Comparison of ENCODE assay signal across 13 cellular contexts in the genomic region with DNA sequence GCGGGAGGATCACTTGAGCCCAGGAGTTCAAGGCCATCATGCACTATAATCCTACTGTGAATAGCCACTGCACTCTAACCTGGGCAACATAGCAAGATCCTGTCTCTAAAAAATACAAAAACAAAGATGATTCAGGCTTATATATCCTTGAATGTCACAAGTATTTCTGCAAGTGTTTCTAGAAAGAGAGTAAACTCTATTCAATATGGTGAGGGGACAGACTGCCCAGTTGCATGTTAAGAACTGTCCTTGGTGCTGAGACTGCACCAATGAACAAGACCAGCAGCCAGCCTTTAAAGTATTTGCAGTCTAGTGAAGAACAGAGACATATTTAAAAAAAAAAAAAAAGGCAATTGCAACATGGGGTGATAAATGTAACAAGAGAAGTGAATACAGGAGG. TPM values are rescaled to one million over a fixed set of nuclear protein-coding genes. Genes with fewer than 3 reads are reported as not detected.
DNase-seq lines count a peak whose midpoint lies in the region; ATAC-seq, FAIRE-seq and TF ChIP-seq lines count a peak whose summit lies in the region.
"Had no signal": no experiment of that assay in that cellular context is flagged by ENCODE, and none has a peak within 500 bp of the region (broad histone marks: within the 10 kb centered on the region; RNA-seq: fewer than 3 reads in every experiment).

No MANE protein-coding gene starts in this region.

- no peak overlapping the region for H3K18ac ChIP-seq in H9 (ENCODE audit: insufficient read length, low read depth, low read length)

- H2AFZ ChIP-seq in Karpas-422 (ENCODE audit: low read length) (no peak overlapping the region), GM12878 (ENCODE audit: control insufficient read depth, low read depth, low read length) (no peak overlapping the region), H9 (ENCODE audit: low read length) (no peak overlapping the region)

- no peaks in the 10 kb centered on the region for H3K23me2 ChIP-seq in H9 (ENCODE audit: insufficient read length, low read depth, low read length, poor library complexity, severe bottlenecking)

- H3K4me1 ChIP-seq in Karpas-422 (ENCODE audit: low read length) (no peaks in the 10 kb centered on the region), GM12878 (ENCODE audit: control insufficient read depth, insufficient read depth, low read length) (no peaks in the 10 kb centered on the region), H9 (ENCODE audit: insufficient read depth, low read length) (no peaks in the 10 kb centered on the region; the same call in 1 of the 2 replicates)

- H3K4me3 Mint-ChIP-seq in H9, result no peak overlapping the region
- H3K4me3 Mint-ChIP-seq: stimulated activated naive CD8-positive, alpha-beta T cell treated with anti-CD3 and anti-CD28 coated beads, Interleukin-15, Interleukin-2, amounts not matched to agents 100 ng/mL and 50 ng/mL, for 24 hours had no signal

- TF ChIP-seq CTCF in GM12878 (IDR thresholded peaks at IDR 0.05 in 2 of 3, conservative IDR thresholded peaks at IDR 0.05 in 1 of 3; ENCODE audit: control insufficient read depth in 2 of 3, extremely low read depth in 1 of 3, insufficient read depth in 1 of 3, low read depth in 3 of 3, low read length in 3 of 3) (no peak), H9 (conservative IDR thresholded peaks at IDR 0.05) (no peak)

- H3K9me2 ChIP-seq in Karpas-422 (replicated peaks; ENCODE audit: insufficient read depth, low read length), result no peaks in the 10 kb centered on the region

- TF ChIP-seq RAD21 in GM12878 (IDR thresholded peaks at IDR 0.05; ENCODE audit: insufficient read depth, low read depth, low read length), result no peak

- H4K8ac ChIP-seq in H9 (replicated peaks; ENCODE audit: insufficient read length, low read depth, low read length), result no peak overlapping the region

- SMC1A ChIA-PET in GM12878 (lab: Charles Lee; ENCODE audit: uncharacterized antibody, unreplicated experiment), result no interaction called here

- H3K36me3 ChIP-seq in Karpas-422 (ENCODE audit: insufficient read depth, low read length) (no peaks in the 10 kb centered on the region), GM12878 (ENCODE audit: control insufficient read depth in 2 of 2, insufficient read depth in 2 of 2, low read length in 1 of 2) (no peaks in the 10 kb centered on the region)

- H3K79me2 ChIP-seq in Karpas-422 (ENCODE audit: low read length) (no peaks in the 10 kb centered on the region), GM12878 (ENCODE audit: control insufficient read depth, insufficient read depth, low read length) (no peaks in the 10 kb centered on the region), H9 (ENCODE audit: insufficient read depth, low read length) (no peaks in the 10 kb centered on the region)

- H3K56ac ChIP-seq in H9 (ENCODE audit: insufficient read length, low read depth, low read length), result no peak overlapping the region

- RAD21 ChIA-PET in GM12878 (lab: Charles Lee; ENCODE audit: unreplicated experiment), result no interaction called here

- intact Hi-C loops in GM12878 (cut with micrococcal nuclease; ENCODE audit: unreplicated experiment), result no loop called here

- H3K9me3 ChIP-seq in Karpas-422 (ENCODE audit: low read length) (no peaks in the 10 kb centered on the region), GM12878 (replicated peaks; ENCODE audit: control insufficient read depth, insufficient read depth, low read length) (no peaks in the 10 kb centered on the region), H9 (ENCODE audit: control insufficient read depth, low read depth, low read length) (no peaks in the 10 kb centered on the region)
- H3K9me3 ChIP-seq: body of pancreas had no signal

- CTCF ChIA-PET in GM12878 (lab: Yijun Ruan, JAX), result no interaction called here

- H4K5ac ChIP-seq in H9 (ENCODE audit: insufficient read length, low read depth, low read length), result no peak overlapping the region

- H2AK5ac ChIP-seq in H9 (ENCODE audit: insufficient read length, low read length), result no peak overlapping the region

- peaks cover 0 to 3% of the 10 kb centered on the region in 2 experiments; a peak in 2 of 4 replicates for H3K4me1 Mint-ChIP-seq in H9
- H3K4me1 Mint-ChIP-seq: naive B cell had no signal

- no peak overlapping the region for H2BK12ac ChIP-seq in H9 (ENCODE audit: insufficient read length, low read depth, low read length)

- H3K79me1 ChIP-seq in H9 (ENCODE audit: insufficient read depth, low read depth, low read length, poor library complexity, severe bottlenecking), result no peaks in the 10 kb centered on the region

- TF ChIP-seq POLR2A in GM12878 (IDR thresholded peaks at IDR 0.05; ENCODE audit: low read depth, low read length), result no peak

- BruUV-seq in GM12878 (replicated peaks; lab: Mats Ljungman, UMichigan), result no TSS peak

- H3K27me3 ChIP-seq in Karpas-422 (ENCODE audit: low read length) (no peaks in the 10 kb centered on the region), GM12878 (replicated peaks in 1 of 2; ENCODE audit: control insufficient read depth in 2 of 2, insufficient read depth in 2 of 2, low read length in 1 of 2) (no peaks in the 10 kb centered on the region), H9 (ENCODE audit: insufficient read depth, low read length) (no peaks in the 10 kb centered on the region)
- H3K27me3 ChIP-seq: body of pancreas had no signal

- H3T11ph ChIP-seq in H9 (ENCODE audit: low read length), result no peak overlapping the region

- H3K27ac ChIP-seq in Karpas-422 (ENCODE audit: low read length) (no peak overlapping the region), GM12878 (ENCODE audit: control insufficient read depth, insufficient read depth) (no peak overlapping the region), H9 (ENCODE audit: insufficient read length, low read depth, low read length) (no peak overlapping the region)
- H3K27ac ChIP-seq: body of pancreas had no signal

- H3K4me3 ChIP-seq in Karpas-422 (ENCODE audit: low read length), result no peak overlapping the region
- H3K4me3 ChIP-seq in GM12878, result no peak overlapping the region
- H3K4me3 ChIP-seq: body of pancreas had no signal

- FAIRE-seq in GM12878 (lab: Jason Lieb, UNC), result no peak

- peaks cover 16 to 18% of the 10 kb centered on the region in 2 experiments for H3K9me3 Mint-ChIP-seq in H9
- H3K9me3 Mint-ChIP-seq: stimulated activated naive CD8-positive, alpha-beta T cell treated with anti-CD3 and anti-CD28 coated beads, Interleukin-15, Interleukin-2, amounts not matched to agents 100 ng/mL and 50 ng/mL, for 24 hours had no signal

- DNase-seq in EH (ENCODE audit: low read depth) (peak; percentile 63), Karpas-422 (peak; percentile 62), GM12878 (ENCODE audit: low read depth, low spot score) (no peak), kidney tubule cell (ENCODE audit: low spot score) (peak; percentile 22), SK-N-DZ (ENCODE audit: low spot score) (no peak), NCI-H2196 (lab: John Stamatoyannopoulos, UW; ENCODE audit: unreplicated experiment) (no peak), H9 (no peak)
- DNase-seq: activated CD8-positive, alpha-beta memory T cell treated with anti-CD3 and anti-CD28 coated beads, Interleukin-2, amount 50 U/mL, for 48 hours; Calu3; naive B cell had no signal

- H3K9ac ChIP-seq in Karpas-422 (ENCODE audit: low read length) (no peak overlapping the region), GM12878 (ENCODE audit: control insufficient read depth, insufficient read depth, low read length) (no peak overlapping the region), H9 (ENCODE audit: extremely low read depth, insufficient read length, low read length) (no peak overlapping the region)

- H3K36me3 Mint-ChIP-seq in H9 (ENCODE audit: insufficient read depth in 1 of 3, low read depth in 3 of 3), result peaks cover 0 to 3% (median 0%) of the 10 kb centered on the region in 3 experiments; a peak in 1 of 7 replicates

- no peak overlapping the region for H2BK120ac ChIP-seq in H9 (ENCODE audit: low read depth, low read length, poor library complexity, severe bottlenecking)

- H3K4me2 ChIP-seq in Karpas-422 (ENCODE audit: low read depth, low read length, poor library complexity, severe bottlenecking) (no peak overlapping the region), GM12878 (ENCODE audit: control insufficient read depth, insufficient read depth) (no peak overlapping the region), H9 (ENCODE audit: insufficient read depth, insufficient read length, low read length) (no peak overlapping the region)

- H3K27ac Mint-ChIP-seq in H9, result no peak overlapping the region
- H3K27ac Mint-ChIP-seq: stimulated activated naive CD8-positive, alpha-beta T cell treated with anti-CD3 and anti-CD28 coated beads, Interleukin-15, Interleukin-2, amounts not matched to agents 100 ng/mL and 50 ng/mL, for 24 hours had no signal

- no peaks in the 10 kb centered on the region; the same call in 1 of the 2 replicates for H3K27me3 Mint-ChIP-seq in H9 (ENCODE audit: low read depth)

- POLR2A ChIA-PET in GM12878 (lab: Charles Lee), result interaction anchor here (0.7 kb wide), 1 partner anchor 1296 kb away, joined by 4 read pairs; no protein-coding TSS in a partner anchor

- no peak overlapping the region for H2BK15ac ChIP-seq in H9 (ENCODE audit: low read depth, low read length)

- H3K23ac ChIP-seq in H9 (ENCODE audit: insufficient read length, low read depth, low read length), result no peak overlapping the region

- no peak overlapping the region for H2BK20ac ChIP-seq in H9 (ENCODE audit: low read depth, low read length, poor library complexity, severe bottlenecking)

- TF ChIP-seq EP300 in GM12878 (IDR thresholded peaks at IDR 0.05; ENCODE audit: borderline replicate concordance in 1 of 2, control insufficient read depth in 1 of 2, low read depth in 2 of 2, low read length in 2 of 2), result no peak

- H4K91ac ChIP-seq in H9 (ENCODE audit: insufficient read length, low read depth, low read length), result no peak overlapping the region

- no peak overlapping the region for H3K4ac ChIP-seq in H9 (ENCODE audit: low read depth, low read length)

- ATAC-seq in GM12878 (no peak), HG02610 (IDR thresholded peaks at IDR 0.05; ENCODE audit: unreplicated experiment) (no peak)
- ATAC-seq: body of pancreas had no signal

- no peak overlapping the region for H3K14ac ChIP-seq in H9 (ENCODE audit: insufficient read depth, low read length)

- H2BK5ac ChIP-seq in H9 (ENCODE audit: insufficient read length, low read length), result no peak overlapping the region

- H4K20me1 ChIP-seq in Karpas-422 (ENCODE audit: insufficient read depth, low read depth, low read length), result no peaks in the 10 kb centered on the region
- no peaks in the 10 kb centered on the region for H4K20me1 ChIP-seq in GM12878 (ENCODE audit: control insufficient read depth, insufficient read depth)
- H4K20me1 ChIP-seq in H9 (ENCODE audit: control insufficient read depth, insufficient read depth, insufficient read length), result no peaks in the 10 kb centered on the region

- in situ Hi-C loops in GM12878 (cut with MboI), result no loop called here

- WGBS in GM12878 (ENCODE audit: insufficient coverage, insufficient replicate concordance, low lambda C conversion rate, missing lambda C conversion rate), result 24% methylated on average over 1 of the region's 1 CpG
- no CpG with 5 or more reads among the region's 1 CpG for WGBS in H9 (ENCODE audit: extremely low coverage, insufficient read length, low lambda C conversion rate)

RNA-seq across cellular contexts. Expression of a gene that starts 16.4 kb away (rescaled TPM):
- not detected in 2 replicates for total RNA-seq in Karpas-422 (2014; rRNA removed; shearing (Covaris generic); ENCODE audit: low replicate concordance)
- total RNA-seq in GM12878 (2013; cell fraction: nucleolus; rRNA removed), result not detected in 2 replicates
- not detected in 2 replicates for total RNA-seq in GM12878 (2014; rRNA removed)
- total RNA-seq in GM12878 (2014; rRNA removed; fragmentation: Illumina TruSeq; extraction: Trizol), result not detected in 2 replicates
- total RNA-seq in GM12878 (2021), result not detected in 2 replicates
- polyA plus RNA-seq in GM12878 (2011; ENCODE audit: low read depth), result not detected
- not detected in 2 replicates for polyA plus RNA-seq in GM12878 (2011; rRNA removed)
- polyA plus RNA-seq in GM12878 (2011; cell fraction: cytosol; rRNA removed), result not detected in 2 replicates
- polyA plus RNA-seq in GM12878 (2011; cell fraction: nucleus; rRNA removed), result not detected in 2 replicates
- polyA plus RNA-seq in GM12878 (2012), result not detected in 2 replicates
- not detected in 2 replicates for polyA plus RNA-seq in GM12878 (2014; fragmentation: Illumina TruSeq; extraction: Trizol)
- not detected for polyA plus RNA-seq in GM12878 (2014; fragmentation: Nextera tagmentation; extraction: Ambion mirVana)
- polyA plus RNA-seq in GM12878 (2014; rRNA removed), result 0.05 TPM in 1 of 2 replicates, not detected in the other
- polyA plus RNA-seq in GM12878 (2016; fragmentation: Nextera tagmentation; extraction: Ambion mirVana), result not detected
- not detected in 2 replicates for polyA minus RNA-seq in GM12878 (2011; rRNA and poly(A)+ RNA removed)
- polyA minus RNA-seq in GM12878 (2011; cell fraction: cytosol; rRNA and poly(A)+ RNA removed), result not detected in 2 replicates
- polyA minus RNA-seq in GM12878 (2011; cell fraction: nucleus; rRNA and poly(A)+ RNA removed), result not detected in 2 replicates
- not detected in 2 replicates for polyA plus RNA-seq in SK-N-DZ (2014; cell fraction: cytosol; rRNA removed)
- not detected in 2 replicates for polyA plus RNA-seq in SK-N-DZ (2014; cell fraction: nucleus; rRNA removed)
- not detected in 2 replicates for total RNA-seq in H9 (2021)
- total RNA-seq: body of pancreas, Calu3 had no signal

RNA-seq across cellular contexts. Expression of a gene that starts 21.3 kb away (rescaled TPM):
- 48.2 and 84.6 TPM in 2 replicates for total RNA-seq in Karpas-422 (2014; rRNA removed; shearing (Covaris generic); ENCODE audit: low replicate concordance)
- total RNA-seq in GM12878 (2013; cell fraction: nucleolus; rRNA removed), result 131 and 133 TPM in 2 replicates
- 19.2 and 26.0 TPM in 2 replicates for total RNA-seq in GM12878 (2014; rRNA removed)
- total RNA-seq in GM12878 (2014; rRNA removed; fragmentation: Illumina TruSeq; extraction: Trizol), result 36.9 and 37.4 TPM in 2 replicates
- 24.9 and 25.2 TPM in 2 replicates for total RNA-seq in GM12878 (2021)
- 17.5 TPM for polyA plus RNA-seq in GM12878 (2011; ENCODE audit: low read depth)
- 22.6 and 35.3 TPM in 2 replicates for polyA plus RNA-seq in GM12878 (2011; rRNA removed)
- 10.4 and 14.9 TPM in 2 replicates for polyA plus RNA-seq in GM12878 (2011; cell fraction: cytosol; rRNA removed)
- 16.6 and 19.9 TPM in 2 replicates for polyA plus RNA-seq in GM12878 (2011; cell fraction: nucleus; rRNA removed)
- polyA plus RNA-seq in GM12878 (2012), result 23.8 and 25.4 TPM in 2 replicates
- 30.7 and 37.8 TPM in 2 replicates for polyA plus RNA-seq in GM12878 (2014; fragmentation: Illumina TruSeq; extraction: Trizol)
- 10 to 100 TPM; 13.7 to 20.9 TPM for polyA plus RNA-seq in GM12878 (2014; fragmentation: Nextera tagmentation; extraction: Ambion mirVana)
- 15.6 and 21.1 TPM in 2 replicates for polyA plus RNA-seq in GM12878 (2014; rRNA removed)
- 10 to 100 TPM; 18.3 to 19.8 TPM for polyA plus RNA-seq in GM12878 (2016; fragmentation: Nextera tagmentation; extraction: Ambion mirVana)
- polyA minus RNA-seq in GM12878 (2011; rRNA and poly(A)+ RNA removed), result 27.5 and 39.2 TPM in 2 replicates
- 10.2 and 11.9 TPM in 2 replicates for polyA minus RNA-seq in GM12878 (2011; cell fraction: cytosol; rRNA and poly(A)+ RNA removed)
- polyA minus RNA-seq in GM12878 (2011; cell fraction: nucleus; rRNA and poly(A)+ RNA removed), result 15.0 and 21.8 TPM in 2 replicates
- polyA plus RNA-seq in SK-N-DZ (2014; cell fraction: cytosol; rRNA removed), result 22.7 and 29.2 TPM in 2 replicates
- polyA plus RNA-seq in SK-N-DZ (2014; cell fraction: nucleus; rRNA removed), result 12.3 and 13.2 TPM in 2 replicates
- total RNA-seq in H9 (2021), result 31.4 and 32.0 TPM in 2 replicates

Comparison
In these comparisons a context has a peak if more than half of its experiments do, and no peak if none do; other contexts are left out.
1. DNase-seq: peak in EH (single experiment), Karpas-422 (single experiment) and kidney tubule cell (single experiment); none in GM12878 (single experiment), SK-N-DZ (single experiment), NCI-H2196 (single experiment) and H9 (single experiment).